ENCODE assay signal across 16 cellular contexts in the genomic region with DNA sequence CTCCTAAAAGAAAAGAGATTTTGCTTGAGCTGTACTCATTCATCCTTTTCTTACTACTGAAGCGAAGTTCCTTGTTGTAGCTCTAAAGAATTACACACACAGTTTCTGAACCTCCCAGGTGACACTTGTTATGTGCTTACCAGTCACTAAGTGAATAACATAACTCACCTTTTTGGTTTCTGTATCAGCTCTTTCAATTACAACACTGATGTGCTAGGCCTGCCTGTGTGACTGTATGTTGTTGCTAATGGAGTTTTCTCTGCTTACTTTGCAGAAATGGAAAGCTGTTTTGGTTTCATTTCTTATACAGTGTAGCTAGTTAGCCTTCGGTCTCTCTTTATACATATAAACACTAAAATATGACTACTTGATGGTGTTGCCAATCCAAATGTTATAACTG.
DNase-seq lines count a peak whose midpoint lies in the region; ATAC-seq lines count a peak whose summit lies in the region.
"Had no signal": no experiment of that assay in that cellular context is flagged by ENCODE, and none has a peak within 500 bp of the region (broad histone marks: within the 10 kb centered on the region; RNA-seq: fewer than 3 reads in every experiment).

No MANE protein-coding gene starts in this region.

- H3K4me1 ChIP-seq in endocrine pancreas (ENCODE audit: control insufficient read depth, insufficient read depth, low read length), result no peaks in the 10 kb centered on the region
- H3K4me1 ChIP-seq: BLaER1, left ventricle myocardium inferior had no signal

- peak; percentile 77 for ATAC-seq in GM18517 (IDR thresholded peaks at IDR 0.05; ENCODE audit: unreplicated experiment)
- ATAC-seq in GM21381 (IDR thresholded peaks at IDR 0.05; ENCODE audit: unreplicated experiment), result peak; percentile 58
- ATAC-seq in HG03159 (IDR thresholded peaks at IDR 0.05; ENCODE audit: unreplicated experiment), result peak; percentile 73
- ATAC-seq in left colon, result no peak
- ATAC-seq in HG03139 (IDR thresholded peaks at IDR 0.05; ENCODE audit: unreplicated experiment), result no peak
- ATAC-seq: natural killer cell treated with Interleukin-12 subunit alpha and Interleukin-12 subunit beta and Interleukin-15 and Interleukin-18, amount 100 ng/mL, for 72 hours had no signal

- no peaks in the 10 kb centered on the region for H3K27me3 ChIP-seq in endocrine pancreas (ENCODE audit: control insufficient read depth, insufficient read depth, low read length)
- H3K27me3 ChIP-seq: BLaER1 had no signal

- H3K9me3 ChIP-seq in endocrine pancreas (ENCODE audit: control insufficient read depth, low read length), result no peaks in the 10 kb centered on the region
- H3K9me3 ChIP-seq: BLaER1, left ventricle myocardium inferior had no signal

- peak overlapping the region; percentile 50 for H3K4me3 ChIP-seq in endocrine pancreas (ENCODE audit: control insufficient read depth, insufficient read depth, low read length)
- H3K4me3 ChIP-seq: BLaER1, left ventricle myocardium inferior had no signal

- no peaks in the 10 kb centered on the region for H3K36me3 ChIP-seq in endocrine pancreas (ENCODE audit: control insufficient read depth, insufficient read depth, low read length)
- H3K36me3 ChIP-seq: BLaER1, left ventricle myocardium inferior, WERI-Rb-1 had no signal

- intact Hi-C loops in left colon (cut with DNase I, micrococcal nuclease), result no loop called here

- H3K9ac ChIP-seq in endocrine pancreas (ENCODE audit: control insufficient read depth, insufficient read depth, low read length), result no peak overlapping the region
- H3K9ac ChIP-seq: BLaER1 had no signal

- DNase-seq in left colon, result no peak
- no peak for DNase-seq in retina
- DNase-seq in SHP77 treated with DMSO at 0.1 percent for 48 hours (lab: John Stamatoyannopoulos, UW), result no peak
- DNase-seq: activated naive CD8-positive, alpha-beta T cell treated with anti-CD3 and anti-CD28 coated beads, Interleukin-2, amount 10 ng/mL, durations not matched to agents 7 days and 5 days; DMS79; hippocampal formation; left ventricle myocardium inferior; NCI-H187 treated with DMSO at 0.1 percent for 48 hours; WERI-Rb-1 had no signal

Comparison
In these comparisons a context has a peak if more than half of its experiments do, and no peak if none do; other contexts are left out.
1. ATAC-seq: peak in GM18517 (single experiment), GM21381 (single experiment) and HG03159 (single experiment); none in left colon (single experiment) and HG03139 (single experiment).